ENCODE assay signal across 8 cellular contexts in genomic region chr9:75185585-75186170, GRCh38.
DNase-seq lines count a peak whose midpoint lies in the region; ATAC-seq and TF ChIP-seq lines count a peak whose summit lies in the region.

No MANE protein-coding gene starts in this region.

- H3K4me1 Mint-ChIP-seq in endothelial cell (ENCODE audit: unreplicated experiment): no peaks in the 10 kb centered on the region

- H3K27me3 ChIP-seq in MG63 (no peaks in the 10 kb centered on the region), prostate gland (replicated peaks; ENCODE audit: insufficient read depth) (no peaks in the 10 kb centered on the region)

- no peaks in the 10 kb centered on the region for H3K4me1 ChIP-seq in prostate gland (replicated peaks)

- H3K4me3 Mint-ChIP-seq in endothelial cell (ENCODE audit: unreplicated experiment): no peak overlapping the region

- peak; percentile 85 for ATAC-seq in GM21825 (IDR thresholded peaks at IDR 0.05; ENCODE audit: unreplicated experiment)

- intact Hi-C loops in prostate gland (cut with DNase I): loop anchor here (10.0 kb wide), 1 partner anchor 1139 kb away; no protein-coding TSS in a partner anchor

- DNase-seq in NCI-H1436 (lab: John Stamatoyannopoulos, UW): peak; percentile 9
- DNase-seq in NCI-H1436 treated with DMSO at 0.1 percent for 48 hours (lab: John Stamatoyannopoulos, UW): no peak
- DNase-seq in MG63: peak; percentile 8
- peak; percentile 34 to 37 for DNase-seq in activated CD4-positive, alpha-beta T cell treated with anti-CD3 and anti-CD28 coated beads for 24 hours (ENCODE audit: low read depth in 2 of 2)
- DNase-seq in endothelial cell (ENCODE audit: low spot score): peak; percentile 64
- peak; percentile 13 for DNase-seq in prostate gland (ENCODE audit: low spot score)
- no peak for DNase-seq in NCI-H524 treated with DMSO at 0.1 percent for 48 hours (lab: John Stamatoyannopoulos, UW)

- H3K9me3 ChIP-seq in MG63: no peaks in the 10 kb centered on the region
- no peaks in the 10 kb centered on the region for H3K9me3 ChIP-seq in prostate gland

- no peak overlapping the region for H3K27ac Mint-ChIP-seq in endothelial cell (ENCODE audit: unreplicated experiment)

- WGBS in prostate gland: 38% methylated on average over 4 of the region's 4 CpGs

- no peaks in the 10 kb centered on the region for H3K36me3 ChIP-seq in MG63
- no peaks in the 10 kb centered on the region for H3K36me3 ChIP-seq in prostate gland

- no peaks in the 10 kb centered on the region for H3K36me3 Mint-ChIP-seq in endothelial cell (ENCODE audit: low read depth, unreplicated experiment)

- H3K27me3 Mint-ChIP-seq in endothelial cell (ENCODE audit: unreplicated experiment): no peaks in the 10 kb centered on the region

- H3K27ac ChIP-seq in prostate gland: no peak overlapping the region

- TF ChIP-seq CTCF in endothelial cell (IDR thresholded peaks at IDR 0.05; ENCODE audit: unreplicated experiment) (peak; percentile 77), prostate gland (IDR thresholded peaks at IDR 0.05) (peak in 3 of 4 experiments; percentile 12 to 34 (median 34))

- no peak for TF ChIP-seq POLR2A in prostate gland (IDR thresholded peaks at IDR 0.05)

- no peaks in the 10 kb centered on the region for H3K9me3 Mint-ChIP-seq in endothelial cell (ENCODE audit: unreplicated experiment)

- H3K4me3 ChIP-seq in MG63: no peak overlapping the region
- no peak overlapping the region for H3K4me3 ChIP-seq in prostate gland

Comparison
In these comparisons a context has a peak if more than half of its experiments do, and no peak if none do; other contexts are left out.
1. DNase-seq: peak in NCI-H1436 (single experiment), MG63 (single experiment), activated CD4-positive, alpha-beta T cell treated with anti-CD3 and anti-CD28 coated beads for 24 hours (2 of 2), endothelial cell (single experiment) and prostate gland (single experiment); none in NCI-H1436 treated with DMSO at 0.1 percent for 48 hours (single experiment) and NCI-H524 treated with DMSO at 0.1 percent for 48 hours (single experiment).